ENCODE assay signal across 2 cellular contexts in genomic region chr20:62683660-62684322, GRCh38.
A peak's percentile ranks its signal among the peaks of the same experiment; 100 is the strongest.
TF ChIP-seq lines count a peak whose summit lies in the region.
"Not testable (repeated sequence)": the region's sequence is repeated elsewhere in the genome, so short reads cannot be mapped to it uniquely, and the experiment has no call there.

No MANE protein-coding gene starts in this region.

TF ChIP-seq in K562, 482 proteins besides CTCF, POLR2A, EP300 and RAD21:
- peak; percentile 35; the same call in 1 of the 2 replicates for TF ChIP-seq BCOR (IDR thresholded peaks at IDR 0.05)
- TF ChIP-seq TFE3 (CRISPR knock-in tag; IDR thresholded peaks at IDR 0.05) = peak; percentile 81
- TF ChIP-seq, protein P1, sequence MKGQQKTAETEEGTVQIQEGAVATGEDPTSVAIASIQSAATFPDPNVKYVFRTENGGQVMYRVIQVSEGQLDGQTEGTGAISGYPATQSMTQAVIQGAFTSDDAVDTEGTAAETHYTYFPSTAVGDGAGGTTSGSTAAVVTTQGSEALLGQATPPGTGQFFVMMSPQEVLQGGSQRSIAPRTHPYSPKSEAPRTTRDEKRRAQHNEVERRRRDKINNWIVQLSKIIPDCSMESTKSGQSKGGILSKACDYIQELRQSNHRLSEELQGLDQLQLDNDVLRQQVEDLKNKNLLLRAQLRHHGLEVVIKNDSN (CRISPR knock-in tag; IDR thresholded peaks at IDR 0.05) = peak; percentile 85
- 0 out of 2 replicates have a peak, but pooled peaks have one; percentile 21 for TF ChIP-seq CBFA2T2 (conservative IDR thresholded peaks at IDR 0.05)
- TF ChIP-seq CEBPG (CRISPR knock-in tag; IDR thresholded peaks at IDR 0.05) = peak; percentile 58; the same call in 1 of the 2 replicates
- TF ChIP-seq CEBPG (tag; conservative IDR thresholded peaks at IDR 0.05 in 1 of 2, IDR thresholded peaks at IDR 0.05 in 1 of 2) = not testable (repeated sequence)
- 0 out of 2 replicates have a peak, but pooled peaks have one; percentile 26 for TF ChIP-seq SAFB (IDR thresholded peaks at IDR 0.05; ENCODE audit: borderline replicate concordance, low read depth, low read length)
- peak; percentile 40; the same call in 1 of the 2 replicates for TF ChIP-seq BHLHE40 (IDR thresholded peaks at IDR 0.05; ENCODE audit: low read length)
- TF ChIP-seq RAD51 (IDR thresholded peaks at IDR 0.05; ENCODE audit: borderline replicate concordance, low read depth) = peak; percentile 52; the same call in 1 of the 2 replicates
- TF ChIP-seq ZBTB33 (CRISPR knock-in tag; IDR thresholded peaks at IDR 0.05) = peak; percentile 82

TF ChIP-seq in HepG2, 621 proteins besides CTCF, POLR2A, EP300 and RAD21:
- peak; percentile 12; the same call in 1 of the 2 replicates for TF ChIP-seq CEBPB (IDR thresholded peaks at IDR 0.05; ENCODE audit: borderline replicate concordance, low read depth, low read length)
- TF ChIP-seq USF2 (IDR thresholded peaks at IDR 0.05; ENCODE audit: low read depth, low read length) = peak; percentile 57; the same call in 1 of the 2 replicates
- TF ChIP-seq USF2 (CRISPR knock-in tag; IDR thresholded peaks at IDR 0.05; ENCODE audit: borderline replicate concordance) = not testable (repeated sequence)
- TF ChIP-seq ZNF225 (CRISPR knock-in tag; IDR thresholded peaks at IDR 0.05) = 0 out of 2 replicates have a peak, but pooled peaks have one; percentile 29
- TF ChIP-seq MTA1 (CRISPR knock-in tag; IDR thresholded peaks at IDR 0.05; ENCODE audit: borderline replicate concordance) = 0 out of 2 replicates have a peak, but pooled peaks have one; percentile 28
- TF ChIP-seq RAD51 (IDR thresholded peaks at IDR 0.05; ENCODE audit: borderline replicate concordance) = peak; percentile 19; the same call in 1 of the 2 replicates
- 0 out of 2 replicates have a peak, but pooled peaks have one; percentile 13 for TF ChIP-seq RXRA (CRISPR knock-in tag; IDR thresholded peaks at IDR 0.05)
